ENCODE assay signal across 26 cellular contexts in genomic region chr12:5655120-5655519, GRCh38.
"Had no signal": no experiment of that assay in that cellular context is flagged by ENCODE, and none has a peak within 500 bp of the region (broad histone marks: within the 10 kb centered on the region; RNA-seq: fewer than 3 reads in every experiment).

No MANE protein-coding gene starts in this region.

- DNase-seq: stimulated activated CD4-positive, alpha-beta T cell treated with anti-CD3 and anti-CD28 coated beads, Interleukin-2, amount 100 ng/mL, for 48 hours; stimulated activated CD4-positive, alpha-beta T cell treated with anti-CD3 and anti-CD28 coated beads, Interleukin-4, amount 100 ng/mL, for 1 hour; stimulated activated CD4-positive, alpha-beta T cell treated with anti-CD3 and anti-CD28 coated beads, Interleukin-4, amount 100 ng/mL, for 24 hours; stimulated activated CD4-positive, alpha-beta T cell treated with anti-CD3 and anti-CD28 coated beads, Interleukin-4, amount 100 ng/mL, for 4 hours; stimulated activated CD8-positive, alpha-beta memory T cell treated with anti-CD3 and anti-CD28 coated beads, Interleukin-4, amount 100 ng/mL, for 48 hours; stimulated activated naive B cell treated with anti-CD40 and anti-IgM and Interleukin-4, amounts not matched to agents 10 μg/mL and 1 μg/mL and 100 μg/mL, for 72 hours; stimulated activated naive CD4-positive, alpha-beta T cell; stimulated activated naive CD4-positive, alpha-beta T cell treated with Interleukin-2 at 50 U/mL for 16 hours; stimulated activated naive CD8-positive, alpha-beta T cell treated with anti-CD3 and anti-CD28 coated beads, Interleukin-15, amount 100 ng/mL, for 72 hours; stimulated activated naive CD8-positive, alpha-beta T cell treated with anti-CD3 and anti-CD28 coated beads, Interleukin-15, Interleukin-2, amounts not matched to agents 100 U/mL and 50 U/mL, for 24 hours; stomach; substantia nigra; testis; thyroid gland; tibial artery; transverse colon; trophoblast cell; upper lobe of left lung; upper lobe of right lung; uterus had no signal

- H3K27ac ChIP-seq: stomach, suprapubic skin, testis, thoracic aorta, thyroid gland, tibial artery, tibial nerve, transverse colon, upper lobe of left lung, upper lobe of right lung, uterus, vagina had no signal

- H3K9me3 ChIP-seq: stomach, suprapubic skin, testis, thoracic aorta, thyroid gland, tibial artery, tibial nerve, transverse colon, upper lobe of left lung, upper lobe of right lung, uterus, vagina had no signal

- H3K27me3 ChIP-seq: stomach, suprapubic skin, testis, thyroid gland, tibial artery, tibial nerve, transverse colon, upper lobe of left lung, uterus, vagina had no signal

- H3K4me1 ChIP-seq: stomach, suprapubic skin, testis, thyroid gland, tibial artery, tibial nerve, uterus, vagina had no signal

- ATAC-seq: stimulated activated effector memory CD8-positive, alpha-beta T cell treated with anti-CD3 and anti-CD28 coated beads, Interleukin-12 subunit alpha, Interleukin-12 subunit beta, amount 100 ng/mL, for 72 hours; stimulated activated memory B cell treated with anti-CD40 and anti-IgM and Interleukin-4, amounts not matched to agents 10 μg/mL and 1 μg/mL and 100 μg/mL, for 72 hours; stimulated activated naive B cell treated with anti-CD40 and anti-IgM and Interleukin-4, amounts not matched to agents 10 μg/mL and 1 μg/mL and 100 μg/mL, for 72 hours; stimulated activated naive CD8-positive, alpha-beta T cell treated with anti-CD3 and anti-CD28 coated beads, Interleukin-15, amount 100 ng/mL, for 72 hours; stimulated activated naive CD8-positive, alpha-beta T cell treated with anti-CD3 and anti-CD28 coated beads, Interleukin-15, Interleukin-2, amounts not matched to agents 100 U/mL and 50 U/mL, for 24 hours; upper lobe of right lung had no signal

- H3K36me3 ChIP-seq: stomach, suprapubic skin, thoracic aorta, thyroid gland, tibial artery, tibial nerve, transverse colon, upper lobe of left lung, upper lobe of right lung, uterus, vagina had no signal

- H3K4me3 ChIP-seq: stomach, suprapubic skin, testis, thoracic aorta, thyroid gland, tibial artery, tibial nerve, transverse colon, upper lobe of left lung, upper lobe of right lung, uterus, vagina had no signal
